ENCODE assay signal across 25 cellular contexts in the genomic region with DNA sequence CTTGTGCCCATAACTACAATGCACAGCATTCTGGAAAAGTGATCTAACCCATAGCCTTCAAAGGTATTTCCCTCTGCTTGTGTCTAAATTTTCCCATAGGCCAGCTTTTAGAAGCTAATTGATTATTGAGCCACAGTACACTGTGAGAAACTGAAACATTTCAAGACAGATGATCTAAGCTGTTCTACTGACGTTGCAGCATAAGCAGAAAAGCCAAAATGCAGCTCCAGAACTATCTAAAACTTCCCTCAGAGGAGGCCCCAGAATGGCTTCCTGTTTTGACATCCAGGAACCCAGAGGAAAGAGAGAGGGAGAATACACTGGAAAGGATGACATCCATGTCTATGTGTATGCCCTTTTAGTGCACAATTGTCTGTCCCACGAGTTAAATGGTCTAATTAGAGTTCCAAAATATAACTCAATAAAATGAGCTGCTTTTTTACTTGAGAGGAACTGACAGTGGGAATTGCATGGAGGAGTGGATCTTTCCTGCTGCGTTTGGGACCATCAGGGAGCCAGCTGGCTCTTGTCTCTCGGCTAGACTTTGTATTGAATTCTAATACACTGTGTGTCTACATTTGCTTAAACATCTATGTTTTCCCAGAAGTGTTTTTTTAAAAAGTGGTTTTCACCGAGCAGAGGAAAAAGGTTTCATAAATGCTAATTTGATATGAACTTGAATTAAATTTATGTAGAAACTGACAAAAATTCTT.
DNase-seq lines count a peak whose midpoint lies in the region; TF ChIP-seq lines count a peak whose summit lies in the region.
"Had no signal": no experiment of that assay in that cellular context is flagged by ENCODE, and none has a peak within 500 bp of the region (broad histone marks: within the 10 kb centered on the region; RNA-seq: fewer than 3 reads in every experiment).

No MANE protein-coding gene starts in this region.

- H3K27me3 Mint-ChIP-seq in neural progenitor cell (ENCODE audit: insufficient read depth, low read depth), result no peaks in the 10 kb centered on the region
- no peaks in the 10 kb centered on the region for H3K27me3 Mint-ChIP-seq in activated naive CD4-positive, alpha-beta T cell treated with anti-CD3 and anti-CD28 coated beads, Interleukin-2, amount 10 ng/mL, durations not matched to agents 7 days and 5 days
- H3K27me3 Mint-ChIP-seq: activated CD8-positive, alpha-beta T cell treated with anti-CD3 and anti-CD28 coated beads for 36 hours; activated naive CD8-positive, alpha-beta T cell treated with anti-CD3 and anti-CD28 coated beads for 36 hours; stimulated activated naive CD8-positive, alpha-beta T cell treated with anti-CD3 and anti-CD28 coated beads, Interleukin-15, Interleukin-2, amounts not matched to agents 100 ng/mL and 50 ng/mL, for 24 hours had no signal

- no peaks in the 10 kb centered on the region for H3K27me3 ChIP-seq in adipocyte (replicated peaks; ENCODE audit: control insufficient read depth, insufficient read depth, low read length)
- no peaks in the 10 kb centered on the region for H3K27me3 ChIP-seq in neural progenitor cell
- H3K27me3 ChIP-seq: ascending aorta, esophagus squamous epithelium had no signal

- H3K4me3 ChIP-seq in AG10803 (ENCODE audit: low read length) (no peak overlapping the region), adipocyte (ENCODE audit: low read length) (no peak overlapping the region), foreskin fibroblast (ENCODE audit: low read depth in 1 of 2, low read length in 2 of 2) (no peak overlapping the region), neural progenitor cell (no peak overlapping the region)
- H3K4me3 ChIP-seq: A549, ascending aorta, esophagus squamous epithelium, psoas muscle, thoracic aorta had no signal

- no peak overlapping the region for H3K27ac ChIP-seq in neural progenitor cell
- H3K27ac ChIP-seq: A549, ascending aorta, psoas muscle, thoracic aorta had no signal

- POLR2A ChIA-PET in HEK293T (lab: Yijun Ruan, JAX), result no interaction called here

- H3K79me2 ChIP-seq in neural progenitor cell (ENCODE audit: low read depth), result no peaks in the 10 kb centered on the region

- H3K36me3 Mint-ChIP-seq in neural progenitor cell, result no peaks in the 10 kb centered on the region
- no peaks in the 10 kb centered on the region for H3K36me3 Mint-ChIP-seq in activated naive CD4-positive, alpha-beta T cell treated with anti-CD3 and anti-CD28 coated beads, Interleukin-2, amount 10 ng/mL, durations not matched to agents 7 days and 5 days

- H3K4me1 Mint-ChIP-seq in neural progenitor cell, result no peaks in the 10 kb centered on the region
- H3K4me1 Mint-ChIP-seq in activated naive CD4-positive, alpha-beta T cell treated with anti-CD3 and anti-CD28 coated beads, Interleukin-2, amount 10 ng/mL, durations not matched to agents 7 days and 5 days, result no peaks in the 10 kb centered on the region
- H3K4me1 Mint-ChIP-seq: activated naive CD8-positive, alpha-beta T cell treated with anti-CD3 and anti-CD28 coated beads for 36 hours had no signal

- peak overlapping the region; percentile 33 for H2AFZ ChIP-seq in neural progenitor cell (replicated peaks)

- H3K9me3 Mint-ChIP-seq in neural progenitor cell, result no peaks in the 10 kb centered on the region
- peaks cover 14% of the 10 kb centered on the region for H3K9me3 Mint-ChIP-seq in activated naive CD4-positive, alpha-beta T cell treated with anti-CD3 and anti-CD28 coated beads, Interleukin-2, amount 10 ng/mL, durations not matched to agents 7 days and 5 days

- H3K4me1 ChIP-seq in adipocyte (ENCODE audit: control insufficient read depth, insufficient read depth, low read length) (peaks cover 19% of the 10 kb centered on the region), neural progenitor cell (peaks cover 4% of the 10 kb centered on the region)
- H3K4me1 ChIP-seq: A549, ascending aorta, esophagus squamous epithelium, psoas muscle had no signal

- H3K9me3 ChIP-seq in adipocyte (ENCODE audit: control insufficient read depth, low read length), result no peaks in the 10 kb centered on the region
- no peaks in the 10 kb centered on the region for H3K9me3 ChIP-seq in neural progenitor cell (ENCODE audit: low read depth)
- H3K9me3 ChIP-seq: A549, ascending aorta, esophagus squamous epithelium, psoas muscle, thoracic aorta had no signal

- no peaks in the 10 kb centered on the region for H3F3A ChIP-seq in neural progenitor cell (ENCODE audit: low read depth)

- H3K9ac ChIP-seq in adipocyte (ENCODE audit: low read length) (no peak overlapping the region), neural progenitor cell (no peak overlapping the region)

- no peaks in the 10 kb centered on the region for H4K20me1 ChIP-seq in neural progenitor cell (ENCODE audit: low read depth)

- H3K4me3 Mint-ChIP-seq in neural progenitor cell, result no peak overlapping the region
- H3K4me3 Mint-ChIP-seq in activated naive CD4-positive, alpha-beta T cell treated with anti-CD3 and anti-CD28 coated beads, Interleukin-2, amount 10 ng/mL, durations not matched to agents 7 days and 5 days, result no peak overlapping the region
- H3K4me3 Mint-ChIP-seq: activated CD8-positive, alpha-beta T cell treated with anti-CD3 and anti-CD28 coated beads for 36 hours; activated naive CD8-positive, alpha-beta T cell treated with anti-CD3 and anti-CD28 coated beads for 36 hours; stimulated activated naive CD8-positive, alpha-beta T cell treated with anti-CD3 and anti-CD28 coated beads, Interleukin-15, Interleukin-2, amounts not matched to agents 100 ng/mL and 50 ng/mL, for 24 hours; T-helper 1 cell treated with Interleukin-12 subunit alpha and Interleukin-12 subunit beta and Interleukin-4 antibody, amounts not matched to agents 30 μg/mL and 1 μg/mL, for 36 hours had no signal

- CTCF ChIA-PET in HEK293T (lab: Yijun Ruan, JAX), result no interaction called here
- CTCF ChIA-PET in activated naive CD4-positive, alpha-beta T cell treated with anti-CD3 and anti-CD28 coated beads, Interleukin-2, amount 10 ng/mL, durations not matched to agents 7 days and 5 days (lab: Charles Lee), result no interaction called here

- H3K36me3 ChIP-seq in adipocyte (ENCODE audit: control insufficient read depth, insufficient read depth, low read length, severe bottlenecking) (no peaks in the 10 kb centered on the region), neural progenitor cell (no peaks in the 10 kb centered on the region)
- H3K36me3 ChIP-seq: ascending aorta, esophagus squamous epithelium, thoracic aorta had no signal

- TF ChIP-seq CTCF in AG10803 (conservative IDR thresholded peaks at IDR 0.05; ENCODE audit: low read length), result no peak
- TF ChIP-seq CTCF in foreskin fibroblast (IDR thresholded peaks at IDR 0.05; ENCODE audit: low read depth, low read length), result no peak
- TF ChIP-seq CTCF in neural progenitor cell (IDR thresholded peaks at IDR 0.05), result no peak

- H3K27ac Mint-ChIP-seq in neural progenitor cell, result no peak overlapping the region
- H3K27ac Mint-ChIP-seq in activated naive CD4-positive, alpha-beta T cell treated with anti-CD3 and anti-CD28 coated beads, Interleukin-2, amount 10 ng/mL, durations not matched to agents 7 days and 5 days, result no peak overlapping the region
- H3K27ac Mint-ChIP-seq: activated CD8-positive, alpha-beta T cell treated with anti-CD3 and anti-CD28 coated beads for 36 hours; activated naive CD8-positive, alpha-beta T cell treated with anti-CD3 and anti-CD28 coated beads for 36 hours; stimulated activated naive CD8-positive, alpha-beta T cell treated with anti-CD3 and anti-CD28 coated beads, Interleukin-15, Interleukin-2, amounts not matched to agents 100 ng/mL and 50 ng/mL, for 24 hours; T-helper 1 cell treated with Interleukin-12 subunit alpha and Interleukin-12 subunit beta and Interleukin-4 antibody, amounts not matched to agents 30 μg/mL and 1 μg/mL, for 36 hours had no signal

- H3K4me2 ChIP-seq in neural progenitor cell, result no peak overlapping the region
- H3K4me2 ChIP-seq: A549 had no signal

- peak; percentile 55 for DNase-seq in AG10803 (ENCODE audit: low read depth)
- peak; percentile 66 for DNase-seq in adipocyte (ENCODE audit: low read depth)
- DNase-seq in foreskin fibroblast, result peak; percentile 11 to 50
- no peak for DNase-seq in neural progenitor cell (ENCODE audit: low spot score)
- DNase-seq in HEK293T (ENCODE audit: extremely low spot score), result no peak
- no peak for DNase-seq in LoVo (ENCODE audit: low spot score)
- DNase-seq in NCI-H2227 treated with DMSO at 0.1 percent for 48 hours (lab: John Stamatoyannopoulos, UW), result no peak
- no peak for DNase-seq in activated naive CD4-positive, alpha-beta T cell treated with anti-CD3 and anti-CD28 coated beads, Interleukin-2, amount 10 ng/mL, durations not matched to agents 7 days and 5 days
- DNase-seq: activated CD4-positive, alpha-beta T cell treated with anti-CD3 and anti-CD28 coated beads for 1 hour; activated CD8-positive, alpha-beta T cell treated with anti-CD3 and anti-CD28 coated beads for 36 hours; activated naive CD8-positive, alpha-beta T cell treated with anti-CD3 and anti-CD28 coated beads for 36 hours; central memory CD4-positive, alpha-beta T cell; dermis blood vessel endothelial cell; DMS53; esophagus squamous epithelium; GF-D8; head of caudate nucleus; NCI-H510A; psoas muscle; RPMI8226 had no signal

TF ChIP-seq in HEK293T, 16 proteins besides CTCF, POLR2A, EP300 and RAD21:
- no peak for TF ChIP-seq FOXA1 (IDR thresholded peaks at IDR 0.05)
- no peak for TF ChIP-seq PKNOX1 (IDR thresholded peaks at IDR 0.05)
- TF ChIP-seq CTBP1 (IDR thresholded peaks at IDR 0.05; ENCODE audit: borderline replicate concordance), result no peak
- TF ChIP-seq TARDBP (IDR thresholded peaks at IDR 0.05), result no peak
- TF ChIP-seq ELF4 (IDR thresholded peaks at IDR 0.05), result no peak
- TF ChIP-seq NFRKB (IDR thresholded peaks at IDR 0.05), result no peak
- TF ChIP-seq ZNF384 (IDR thresholded peaks at IDR 0.05), result no peak

Comparison
In these comparisons a context has a peak if more than half of its experiments do, and no peak if none do; other contexts are left out.
1. DNase-seq: peak in AG10803 (single experiment), adipocyte (single experiment) and foreskin fibroblast (2 of 2); none in neural progenitor cell (single experiment), HEK293T (single experiment), LoVo (single experiment), NCI-H2227 treated with DMSO at 0.1 percent for 48 hours (single experiment) and activated naive CD4-positive, alpha-beta T cell treated with anti-CD3 and anti-CD28 coated beads, Interleukin-2, amount 10 ng/mL, durations not matched to agents 7 days and 5 days (single experiment).